In genomic region chr17:8894673-8895578, GRCh38 we compare ENCODE assay signal across 8 cellular contexts. TPM values are rescaled to one million over a fixed set of nuclear protein-coding genes. Genes with fewer than 3 reads are reported as not detected.
A peak's percentile ranks its signal among the peaks of the same experiment; 100 is the strongest.
DNase-seq lines count a peak whose midpoint lies in the region; ATAC-seq and TF ChIP-seq lines count a peak whose summit lies in the region.

No MANE protein-coding gene starts in this region.

- POLR2A ChIA-PET in GM10248 (lab: Yijun Ruan, JAX): interaction anchor here (1.0 to 1.4 kb wide), 3 partner anchors 17 to 65 kb away, joined by 3 to 9 read pairs (median 3); no protein-coding TSS in a partner anchor

- CTCF ChIA-PET in GM10248 (lab: Yijun Ruan, JAX): interaction anchor here (0.7 to 4.9 kb wide), 46 partner anchors 10 to 834 kb away, joined by 3 to 67 read pairs (median 5); partner anchors contain the start of genes MFSD6L, PIK3R5 and PIK3R6

- ATAC-seq in T-helper 17 cell: no peak

- peak; percentile 84 for TF ChIP-seq CTCF in 22Rv1 (IDR thresholded peaks at IDR 0.05)
- peak; percentile 72 for TF ChIP-seq CTCF in GM10248 (IDR thresholded peaks at IDR 0.05; ENCODE audit: control extremely low read depth, extremely low read depth, low read depth, missing control alignments)
- TF ChIP-seq CTCF in breast epithelium (IDR thresholded peaks at IDR 0.05): peak in 2 of 3 donors; percentile 68 to 74

- H3K27me3 Mint-ChIP-seq in T-helper 17 cell: no peaks in the 10 kb centered on the region

- H3K9ac ChIP-seq in iPS-20b (ENCODE audit: low read depth, low read length): no peak overlapping the region

- H3K36me3 ChIP-seq in breast epithelium (no peaks in the 10 kb centered on the region), iPS-20b (ENCODE audit: insufficient read depth, low read depth, low read length) (no peaks in the 10 kb centered on the region)

- peaks cover 9% of the 10 kb centered on the region for H3K36me3 Mint-ChIP-seq in T-helper 17 cell (ENCODE audit: low read depth)

- H3K9me3 ChIP-seq in T-helper 17 cell (ENCODE audit: control insufficient read depth, low read length, poor library complexity, severe bottlenecking) (no peaks in the 10 kb centered on the region), breast epithelium (no peaks in the 10 kb centered on the region), iPS-20b (ENCODE audit: insufficient read depth, low read depth, low read length) (no peaks in the 10 kb centered on the region)

- H3K4me1 ChIP-seq in breast epithelium (no peaks in the 10 kb centered on the region), iPS-20b (ENCODE audit: insufficient read depth, low read length) (peaks cover 4% of the 10 kb centered on the region; the same call in 1 of the 2 replicates)

- H3K4me1 Mint-ChIP-seq in T-helper 17 cell: peaks cover 48% of the 10 kb centered on the region

- TF ChIP-seq POLR2A in breast epithelium (IDR thresholded peaks at IDR 0.05): no peak

- H3K27ac ChIP-seq in 22Rv1 (no peak overlapping the region), breast epithelium (no peak overlapping the region), iPS-20b (ENCODE audit: low read length) (no peak overlapping the region)

- intact Hi-C loops in breast epithelium (cut with DNase I; ENCODE audit: low total_unique reads): no loop called here

- DNase-seq in GM10248 (ENCODE audit: extremely low spot score) (peak; percentile 79), LoVo (ENCODE audit: low spot score) (peak; percentile 62), T-helper 17 cell (peak in 1 of 3 donors; percentile 32), breast epithelium (ENCODE audit: low spot score in 2 of 2) (peak; percentile 49 to 58), cortex of kidney (lab: John Stamatoyannopoulos, UW) (no peak)
- peak; percentile 25 for DNase-seq in stimulated activated CD4-positive, alpha-beta T cell treated with anti-CD3 and anti-CD28 coated beads, Interleukin-12 subunit alpha, Interleukin-12 subunit beta, amount 100 ng/mL, for 4 hours

- no peak overlapping the region for H3K4me3 ChIP-seq in breast epithelium
- H3K4me3 ChIP-seq in iPS-20b (ENCODE audit: low read length): peak overlapping the region; percentile 59

- peak overlapping the region; percentile 98 for H3K27ac Mint-ChIP-seq in T-helper 17 cell

- H3K27me3 ChIP-seq in breast epithelium (no peaks in the 10 kb centered on the region), iPS-20b (ENCODE audit: insufficient read depth, low read length) (peaks cover 16% of the 10 kb centered on the region)

- peak overlapping the region; percentile 55 for H3K4me3 Mint-ChIP-seq in T-helper 17 cell

RNA-seq across cellular contexts. Expression of gene PIK3R6, which starts 27.5 kb away (rescaled TPM):
- total RNA-seq in T-helper 17 cell: under 1 TPM; 0.67 to 0.83 TPM
- total RNA-seq in breast epithelium: 1 to 10 TPM in 2 of 3 donors, under 1 TPM in 1; under 0.01 to 2.9 (median 2.5) TPM
